In the genomic region with DNA sequence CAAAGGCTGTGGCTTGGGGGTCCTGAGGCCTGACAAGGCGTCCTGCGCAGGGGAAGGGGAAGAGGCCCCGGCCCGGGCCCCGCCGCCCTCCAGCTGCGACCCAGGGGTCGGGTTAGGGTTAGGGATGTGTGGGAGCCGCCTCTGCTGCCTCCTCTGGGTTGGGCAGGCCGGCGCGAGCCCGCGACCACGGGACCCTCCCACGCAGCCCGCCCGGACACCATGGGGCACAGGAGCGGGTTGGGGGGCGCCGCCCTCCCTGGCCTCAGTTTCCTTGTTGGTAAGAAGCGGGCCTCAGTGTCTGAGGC, we compare ENCODE assay signal across 9 cellular contexts. TPM values are rescaled to one million over a fixed set of nuclear protein-coding genes. Genes with fewer than 3 reads are reported as not detected.
DNase-seq lines count a peak whose midpoint lies in the region; ATAC-seq and TF ChIP-seq lines count a peak whose summit lies in the region.
"Had no signal": no experiment of that assay in that cellular context is flagged by ENCODE, and none has a peak within 500 bp of the region (broad histone marks: within the 10 kb centered on the region; RNA-seq: fewer than 3 reads in every experiment).

No MANE protein-coding gene starts in this region.

- no peak overlapping the region for H3K27ac ChIP-seq in cardiac muscle cell

- H3K9ac ChIP-seq in skeletal muscle satellite cell (ENCODE audit: low read depth, low read length) = peak overlapping the region; percentile 96

- peak overlapping the region; percentile 83 for H3K4me3 Mint-ChIP-seq in T-helper 17 cell

- peaks cover 6% of the 10 kb centered on the region for H3K36me3 ChIP-seq in cardiac muscle cell
- H3K36me3 ChIP-seq in skeletal muscle satellite cell (ENCODE audit: insufficient read depth, low read length) = peaks cover 15% of the 10 kb centered on the region

- TF ChIP-seq CTCF in cardiac muscle cell (IDR thresholded peaks at IDR 0.05; ENCODE audit: low read depth, low read length) = no peak
- TF ChIP-seq CTCF in GM10266 (IDR thresholded peaks at IDR 0.05; ENCODE audit: control insufficient read depth, insufficient read depth, low read depth, missing control alignments) = no peak

- H3K27ac Mint-ChIP-seq in T-helper 17 cell = no peak overlapping the region

- H3K9me3 ChIP-seq in T-helper 17 cell (ENCODE audit: control insufficient read depth, low read length, poor library complexity, severe bottlenecking) (no peaks in the 10 kb centered on the region), cardiac muscle cell (ENCODE audit: low read depth) (no peaks in the 10 kb centered on the region), skeletal muscle satellite cell (replicated peaks; ENCODE audit: low read length) (no peaks in the 10 kb centered on the region)

- peak overlapping the region; percentile 91 for H3K4me2 ChIP-seq in skeletal muscle satellite cell (ENCODE audit: low read length)

- H3K4me1 ChIP-seq in cardiac muscle cell (ENCODE audit: low read depth) (no peaks in the 10 kb centered on the region), skeletal muscle satellite cell (ENCODE audit: control insufficient read depth, insufficient read depth, low read length) (peaks cover 11% of the 10 kb centered on the region)

- DNase-seq in 8988T (peak; percentile 15), T-helper 17 cell (no peak), cardiac muscle cell (ENCODE audit: low read depth in 1 of 2, low spot score in 1 of 2) (no peak), GM10266 (ENCODE audit: extremely low spot score) (no peak), NCI-H1694 (lab: John Stamatoyannopoulos, UW) (no peak), AML-193 (lab: John Stamatoyannopoulos, UW) (no peak)

- peak overlapping the region; percentile 95 for H3K4me3 ChIP-seq in cardiac muscle cell
- H3K4me3 ChIP-seq in skeletal muscle satellite cell (ENCODE audit: low read length) = peak overlapping the region; percentile 98

- no peaks in the 10 kb centered on the region for H3K27me3 Mint-ChIP-seq in T-helper 17 cell

- ATAC-seq in GM21515 (IDR thresholded peaks at IDR 0.05; ENCODE audit: unreplicated experiment) (peak; percentile 3), T-helper 17 cell (peak; percentile 10)

- peaks cover 3% of the 10 kb centered on the region for H3K4me1 Mint-ChIP-seq in T-helper 17 cell

- H3K27me3 ChIP-seq in cardiac muscle cell = no peaks in the 10 kb centered on the region
- no peaks in the 10 kb centered on the region for H3K27me3 ChIP-seq in skeletal muscle satellite cell (ENCODE audit: control insufficient read depth, insufficient read depth, low read length)

- peaks cover under 1% of the 10 kb centered on the region for H3K36me3 Mint-ChIP-seq in T-helper 17 cell (ENCODE audit: low read depth)

RNA-seq across cellular contexts. Expression of a gene that starts 0.4 kb away (rescaled TPM):
- 10 to 100 TPM; 33.7 to 33.8 TPM for total RNA-seq in T-helper 17 cell
- 46.2 and 67.7 TPM in 2 replicates for total RNA-seq in cardiac muscle cell
- 43.3 and 72.2 TPM in 2 replicates for polyA plus RNA-seq in cardiac muscle cell
- total RNA-seq in skeletal muscle satellite cell (2012; rRNA removed) = 23.8 and 26.9 TPM in 2 replicates

RNA-seq across cellular contexts. Expression of a gene that starts 13.5 kb away (rescaled TPM):
- total RNA-seq in T-helper 17 cell (10 to 100 TPM in 1 of 2 donors, 1 to 10 TPM in 1; 9.8 to 12.5 TPM), cardiac muscle cell (31.6 and 47.5 TPM in 2 replicates)
- 27.7 and 37.0 TPM in 2 replicates for polyA plus RNA-seq in cardiac muscle cell
- 19.4 and 30.7 TPM in 2 replicates for total RNA-seq in skeletal muscle satellite cell (2012; rRNA removed)

RNA-seq across cellular contexts. Expression of a gene that starts 14.2 kb away (rescaled TPM):
- total RNA-seq in T-helper 17 cell = 1 to 10 TPM; 3.4 to 3.7 TPM
- total RNA-seq in cardiac muscle cell = 9.7 and 16.5 TPM in 2 replicates
- polyA plus RNA-seq in cardiac muscle cell = 3.6 and 4.2 TPM in 2 replicates
- 3.5 and 3.7 TPM in 2 replicates for total RNA-seq in skeletal muscle satellite cell (2012; rRNA removed)

RNA-seq across cellular contexts. Expression of a gene that starts 19.5 kb away (rescaled TPM):
- 10 to 100 TPM; 10.3 to 11.8 TPM for total RNA-seq in T-helper 17 cell
- total RNA-seq in cardiac muscle cell = 55.1 and 62.5 TPM in 2 replicates
- 72.4 and 82.6 TPM in 2 replicates for polyA plus RNA-seq in cardiac muscle cell
- 22.1 and 33.9 TPM in 2 replicates for total RNA-seq in skeletal muscle satellite cell (2012; rRNA removed)

RNA-seq across cellular contexts. Expression of a gene that starts 20.1 kb away (rescaled TPM):
- not detected for total RNA-seq in T-helper 17 cell
- total RNA-seq in cardiac muscle cell = 0.32 and 4.5 TPM in 2 replicates
- polyA plus RNA-seq in cardiac muscle cell = not detected in 2 replicates
- under 0.01 TPM in 1 of 2 replicates, not detected in the other for total RNA-seq in skeletal muscle satellite cell (2012; rRNA removed)
- total RNA-seq: frontal cortex had no signal
